In the genomic region with DNA sequence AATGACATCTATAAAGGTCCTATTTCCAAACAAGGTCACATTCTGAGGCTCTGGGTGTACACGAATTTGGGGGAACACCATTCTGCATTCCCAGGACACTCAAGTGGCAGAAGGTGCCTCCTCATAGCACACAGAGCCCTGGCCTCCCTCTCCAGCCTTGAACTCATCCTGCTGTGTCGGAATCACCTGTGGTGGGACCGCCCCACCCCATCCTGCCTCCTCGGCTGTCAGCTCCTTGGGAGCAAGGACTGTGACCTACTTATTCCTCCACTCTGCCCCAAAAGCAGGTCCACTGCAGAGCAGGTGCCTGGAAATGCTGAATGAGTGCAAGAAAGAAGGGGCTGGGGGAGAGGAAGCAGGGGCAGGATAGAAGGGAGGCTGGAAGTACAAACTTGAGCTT, we compare ENCODE assay signal across 29 cellular contexts. TPM values are rescaled to one million over a fixed set of nuclear protein-coding genes. Genes with fewer than 3 reads are reported as not detected.
A peak's percentile ranks its signal among the peaks of the same experiment; 100 is the strongest.
DNase-seq lines count a peak whose midpoint lies in the region; ATAC-seq and TF ChIP-seq lines count a peak whose summit lies in the region.
"Had no signal": no experiment of that assay in that cellular context is flagged by ENCODE, and none has a peak within 500 bp of the region (broad histone marks: within the 10 kb centered on the region; RNA-seq: fewer than 3 reads in every experiment).

No MANE protein-coding gene starts in this region.

- DNase-seq in Caco-2 (peak in 1 of 2 experiments; percentile 14), RWPE2 (ENCODE audit: low spot score) (peak; percentile 14), mesenteric fat pad (ENCODE audit: low spot score) (peak; percentile 68)
- DNase-seq in stimulated activated effector memory CD8-positive, alpha-beta T cell treated with anti-CD3 and anti-CD28 coated beads, Interleukin-12 subunit alpha, Interleukin-12 subunit beta, amount 100 ng/mL, for 72 hours (ENCODE audit: low spot score in 2 of 2): no peak
- DNase-seq in stimulated activated CD4-positive, alpha-beta T cell treated with anti-CD3 and anti-CD28 coated beads, Interleukin-4, amount 100 ng/mL, for 4 hours: no peak
- DNase-seq in activated CD4-positive, CD25-positive, alpha-beta regulatory T cell (lab: John Stamatoyannopoulos, UW): no peak
- DNase-seq: activated CD4-positive, alpha-beta T cell treated with anti-CD3 and anti-CD28 coated beads for 48 hours; activated gamma-delta T cell treated with Interleukin-2 at 50 U/mL for 16 hours; activated T-cell treated with anti-CD3 and anti-CD28 coated beads, Interleukin-2, amount 50 U/mL, for 1 hour; immature natural killer cell; naive thymus-derived CD4-positive, alpha-beta T cell; NCI-H1694; NCI-H2171; NCI-H524; SHP77; stimulated activated CD4-positive, alpha-beta T cell treated with anti-CD3 and anti-CD28 coated beads, Interleukin-4, amount 100 ng/mL, for 24 hours; stimulated activated naive CD4-positive, alpha-beta T cell had no signal

- POLR2A ChIA-PET in Caco-2 (lab: Charles Lee): no interaction called here

- no peaks in the 10 kb centered on the region for H3K4me1 Mint-ChIP-seq in Caco-2 (ENCODE audit: low read depth, unreplicated experiment)
- no peaks in the 10 kb centered on the region for H3K4me1 Mint-ChIP-seq in stimulated activated effector memory CD8-positive, alpha-beta T cell treated with anti-CD3 and anti-CD28 coated beads, Interleukin-12 subunit alpha, Interleukin-12 subunit beta, amount 100 ng/mL, for 72 hours
- H3K4me1 Mint-ChIP-seq: central memory CD8-positive, alpha-beta T cell; immature natural killer cell had no signal

- H3K27me3 Mint-ChIP-seq in Caco-2 (ENCODE audit: insufficient read depth, unreplicated experiment): peaks cover 4% of the 10 kb centered on the region

- no peak overlapping the region for H3K4me3 ChIP-seq in Caco-2 (ENCODE audit: low read depth, low read length)
- no peak overlapping the region for H3K4me3 ChIP-seq in RWPE2 (ENCODE audit: severe bottlenecking)
- H3K4me3 ChIP-seq: gastroesophageal sphincter, suprapubic skin, vagina had no signal

- intact Hi-C loops in Caco-2 (cut with micrococcal nuclease; ENCODE audit: unreplicated experiment): no loop called here

- H3K27me3 ChIP-seq in Caco-2 (replicated peaks; ENCODE audit: control insufficient read depth, insufficient read depth, low read length) (no peaks in the 10 kb centered on the region), RWPE2 (ENCODE audit: insufficient read depth, poor library complexity, severe bottlenecking) (no peaks in the 10 kb centered on the region)
- H3K27me3 ChIP-seq: gastroesophageal sphincter, vagina had no signal

- BruUV-seq in Caco-2 (replicated peaks; lab: Mats Ljungman, UMichigan): no TSS peak

- H3K4me1 ChIP-seq in Caco-2 (peaks cover 5% of the 10 kb centered on the region), RWPE2 (ENCODE audit: insufficient read depth, poor library complexity, severe bottlenecking) (no peaks in the 10 kb centered on the region)
- H3K4me1 ChIP-seq: parathyroid adenoma had no signal

- H3K4me3 Mint-ChIP-seq in Caco-2 (ENCODE audit: unreplicated experiment): no peak overlapping the region
- H3K4me3 Mint-ChIP-seq in stimulated activated effector memory CD8-positive, alpha-beta T cell treated with anti-CD3 and anti-CD28 coated beads, Interleukin-12 subunit alpha, Interleukin-12 subunit beta, amount 100 ng/mL, for 72 hours: no peak overlapping the region
- H3K4me3 Mint-ChIP-seq: CD4-positive, alpha-beta T cell; central memory CD8-positive, alpha-beta T cell; immature natural killer cell; naive thymus-derived CD4-positive, alpha-beta T cell; T-helper 2 cell treated with Interferon-gamma antibody and Interleukin-4, amounts not matched to agents 5 μg/mL and 100 μg/mL, for 36 hours had no signal

- H3K27ac ChIP-seq in RWPE2 (ENCODE audit: poor library complexity, severe bottlenecking): no peak overlapping the region
- H3K27ac ChIP-seq: parathyroid adenoma, suprapubic skin, vagina had no signal

- H3K36me3 ChIP-seq in Caco-2 (ENCODE audit: control insufficient read depth, insufficient read depth, low read length) (no peaks in the 10 kb centered on the region), RWPE2 (ENCODE audit: low read depth) (no peaks in the 10 kb centered on the region)
- H3K36me3 ChIP-seq: suprapubic skin, vagina had no signal

- H3K36me3 Mint-ChIP-seq in Caco-2 (ENCODE audit: insufficient read depth, unreplicated experiment): peaks cover 9% of the 10 kb centered on the region
- H3K36me3 Mint-ChIP-seq in stimulated activated effector memory CD8-positive, alpha-beta T cell treated with anti-CD3 and anti-CD28 coated beads, Interleukin-12 subunit alpha, Interleukin-12 subunit beta, amount 100 ng/mL, for 72 hours: peaks cover 6% of the 10 kb centered on the region
- H3K36me3 Mint-ChIP-seq: immature natural killer cell; naive thymus-derived CD4-positive, alpha-beta T cell had no signal

- CTCF ChIA-PET in Caco-2 (lab: Charles Lee): no interaction called here

- no peak for ATAC-seq in RWPE2 (ENCODE audit: low read depth)
- no peak for ATAC-seq in stimulated activated effector memory CD8-positive, alpha-beta T cell treated with anti-CD3 and anti-CD28 coated beads, Interleukin-12 subunit alpha, Interleukin-12 subunit beta, amount 100 ng/mL, for 72 hours
- no peak for ATAC-seq in HG03196 (IDR thresholded peaks at IDR 0.05; ENCODE audit: unreplicated experiment)
- ATAC-seq in GM19397 (IDR thresholded peaks at IDR 0.05; ENCODE audit: unreplicated experiment): no peak
- ATAC-seq: gastroesophageal sphincter; left lobe of liver; naive thymus-derived CD4-positive, alpha-beta T cell; right cardiac atrium had no signal

- H3K9me3 ChIP-seq in Caco-2 (no peaks in the 10 kb centered on the region), RWPE2 (ENCODE audit: severe bottlenecking) (no peaks in the 10 kb centered on the region)
- H3K9me3 ChIP-seq: gastroesophageal sphincter, suprapubic skin, vagina had no signal

- no peak for TF ChIP-seq CTCF in Caco-2 (IDR thresholded peaks at IDR 0.05; ENCODE audit: insufficient read depth in 1 of 2, low read depth in 1 of 2, low read length in 1 of 2, severe bottlenecking in 1 of 2, unreplicated experiment in 1 of 2)
- no peak for TF ChIP-seq CTCF in RWPE2 (IDR thresholded peaks at IDR 0.05; ENCODE audit: poor library complexity, severe bottlenecking)

- H3K27ac Mint-ChIP-seq in Caco-2 (ENCODE audit: unreplicated experiment): peak overlapping the region; percentile 69
- H3K27ac Mint-ChIP-seq in stimulated activated effector memory CD8-positive, alpha-beta T cell treated with anti-CD3 and anti-CD28 coated beads, Interleukin-12 subunit alpha, Interleukin-12 subunit beta, amount 100 ng/mL, for 72 hours: peak overlapping the region; percentile 10
- H3K27ac Mint-ChIP-seq: CD4-positive, alpha-beta T cell; immature natural killer cell; T-helper 2 cell treated with Interferon-gamma antibody and Interleukin-4, amounts not matched to agents 5 μg/mL and 100 μg/mL, for 36 hours had no signal

- H3K9me3 Mint-ChIP-seq in Caco-2 (ENCODE audit: unreplicated experiment): peaks cover 9% of the 10 kb centered on the region
- H3K9me3 Mint-ChIP-seq in stimulated activated effector memory CD8-positive, alpha-beta T cell treated with anti-CD3 and anti-CD28 coated beads, Interleukin-12 subunit alpha, Interleukin-12 subunit beta, amount 100 ng/mL, for 72 hours: peaks cover 5% of the 10 kb centered on the region
- H3K9me3 Mint-ChIP-seq: immature natural killer cell; T-helper 2 cell treated with Interferon-gamma antibody and Interleukin-4, amounts not matched to agents 5 μg/mL and 100 μg/mL, for 36 hours had no signal

RNA-seq across cellular contexts. Expression of a gene that starts 33.5 kb away (rescaled TPM):
- total RNA-seq in Caco-2 (2022): 0.63 and 0.66 TPM in 2 replicates
- 58.5 TPM for total RNA-seq in mesenteric fat pad
- total RNA-seq: activated CD8-positive, alpha-beta memory T cell treated with anti-CD3 and anti-CD28 coated beads for 36 hours; CD4-positive, alpha-beta T cell; naive thymus-derived CD4-positive, alpha-beta T cell had no signal

Comparison
In these comparisons a context has a peak if more than half of its experiments do, and no peak if none do; other contexts are left out.
1. DNase-seq: peak in RWPE2 (single experiment) and mesenteric fat pad (single experiment); none in stimulated activated effector memory CD8-positive, alpha-beta T cell treated with anti-CD3 and anti-CD28 coated beads, Interleukin-12 subunit alpha, Interleukin-12 subunit beta, amount 100 ng/mL, for 72 hours (0 of 2), stimulated activated CD4-positive, alpha-beta T cell treated with anti-CD3 and anti-CD28 coated beads, Interleukin-4, amount 100 ng/mL, for 4 hours (0 of 2) and activated CD4-positive, CD25-positive, alpha-beta regulatory T cell (0 of 4).
2. RNA of a gene that starts 33.5 kb away (total RNA-seq): 58.5 TPM in mesenteric fat pad (single experiment); 0.63 to 0.66 TPM in Caco-2; every median in the first group is over 10 times any median in the second.